In genomic region chr3:86563358-86563970, GRCh38 we compare ENCODE assay signal across 10 cellular contexts.
DNase-seq lines count a peak whose midpoint lies in the region; ATAC-seq, FAIRE-seq and TF ChIP-seq lines count a peak whose summit lies in the region.
"Had no signal": no experiment of that assay in that cellular context is flagged by ENCODE, and none has a peak within 500 bp of the region (broad histone marks: within the 10 kb centered on the region; RNA-seq: fewer than 3 reads in every experiment).

No MANE protein-coding gene starts in this region.

- H3K36me3 ChIP-seq in astrocyte (ENCODE audit: insufficient read depth, low read length) (no peaks in the 10 kb centered on the region), HepG2 (replicated peaks in 1 of 2; ENCODE audit: control insufficient read depth in 1 of 2, insufficient read depth in 2 of 2, low read length in 2 of 2) (no peaks in the 10 kb centered on the region), upper lobe of left lung (no peaks in the 10 kb centered on the region)
- H3K36me3 ChIP-seq: SJSA1 had no signal

- H3K9me3 Mint-ChIP-seq in astrocyte (ENCODE audit: unreplicated experiment) (no peaks in the 10 kb centered on the region), T-cell (peaks cover 2 to 5% (median 3%) of the 10 kb centered on the region in 3 donors)

- DNase-seq in Daoy (ENCODE audit: low read depth) (peak; percentile 1), HEK293T (ENCODE audit: extremely low spot score) (peak; percentile 17), NCI-H2029 (lab: John Stamatoyannopoulos, UW) (peak; percentile 42), astrocyte (ENCODE audit: low read depth) (peak; percentile 37), HepG2 (ENCODE audit: low spot score) (peak; percentile 34), T-cell (no peak), upper lobe of left lung (no peak)
- DNase-seq in stimulated activated CD4-positive, alpha-beta T cell treated with anti-CD3 and anti-CD28 coated beads, Interleukin-2, amount 100 ng/mL, for 24 hours: no peak

- CTCF ChIA-PET in HEK293T (lab: Yijun Ruan, JAX) (interaction anchor here (0.7 kb wide), 1 partner anchor 582 kb away, joined by 3 read pairs; no protein-coding TSS in a partner anchor), HepG2 (lab: Yijun Ruan, JAX; ENCODE audit: low intra/inter-chr PET ratio, low total read pairs) (interaction anchor here (1.5 kb wide), 1 partner anchor 742 kb away, joined by 9 read pairs; no protein-coding TSS in a partner anchor), T-cell (lab: Charles Lee) (no interaction called here)

- H3K9ac ChIP-seq in astrocyte (ENCODE audit: low read length) (no peak overlapping the region), HepG2 (ENCODE audit: insufficient read depth, low read depth, low read length) (no peak overlapping the region)

- peak; percentile 49; the same call in 2 of the 3 replicates for ATAC-seq in HepG2
- no peak for ATAC-seq in T-cell (replicated peaks in 1 of 4)
- ATAC-seq in upper lobe of left lung (ENCODE audit: low FRiP score in 2 of 2): no peak
- ATAC-seq: naive thymus-derived CD8-positive, alpha-beta T cell had no signal

- POLR2A ChIA-PET in HEK293T (lab: Yijun Ruan, JAX): no interaction called here
- POLR2A ChIA-PET in HepG2 (lab: Yijun Ruan, JAX): no interaction called here
- POLR2A ChIA-PET in T-cell (lab: Charles Lee): no interaction called here

- H3K9me3 ChIP-seq in astrocyte (ENCODE audit: insufficient read depth, low read depth, low read length) (no peaks in the 10 kb centered on the region), HepG2 (ENCODE audit: low read length) (no peaks in the 10 kb centered on the region), upper lobe of left lung (no peaks in the 10 kb centered on the region)
- H3K9me3 ChIP-seq: SJSA1 had no signal

- H3K27me3 Mint-ChIP-seq in astrocyte (ENCODE audit: low read depth, unreplicated experiment): no peaks in the 10 kb centered on the region
- H3K27me3 Mint-ChIP-seq in T-cell: no peaks in the 10 kb centered on the region
- H3K27me3 Mint-ChIP-seq: naive thymus-derived CD8-positive, alpha-beta T cell had no signal

- H3K4me3 Mint-ChIP-seq in astrocyte (ENCODE audit: unreplicated experiment) (no peak overlapping the region), T-cell (no peak overlapping the region)
- H3K4me3 Mint-ChIP-seq: naive thymus-derived CD8-positive, alpha-beta T cell had no signal

- FAIRE-seq in astrocyte (lab: Jason Lieb, UNC) (peak; percentile 39), HepG2 (lab: Jason Lieb, UNC) (peak; percentile 69)

- intact Hi-C loops in HepG2 (cut with micrococcal nuclease; ENCODE audit: unreplicated experiment): loop anchor here (1.0 kb wide), 1 partner anchor 742 kb away; no protein-coding TSS in a partner anchor

- H3K36me3 Mint-ChIP-seq in astrocyte (ENCODE audit: low read depth, unreplicated experiment) (no peaks in the 10 kb centered on the region), T-cell (no peaks in the 10 kb centered on the region)
- H3K36me3 Mint-ChIP-seq: naive thymus-derived CD8-positive, alpha-beta T cell had no signal

- H3K4me3 ChIP-seq in astrocyte (ENCODE audit: insufficient read depth, low read depth, low read length) (no peak overlapping the region), HepG2 (replicated peaks in 1 of 3; ENCODE audit: insufficient read depth in 1 of 3, low read depth in 2 of 3, low read length in 3 of 3) (no peak overlapping the region), upper lobe of left lung (no peak overlapping the region)
- H3K4me3 ChIP-seq: SJSA1 had no signal

- TF ChIP-seq CTCF in astrocyte (IDR thresholded peaks at IDR 0.05; ENCODE audit: insufficient read depth, low read depth, low read length): peak; percentile 59
- peak; percentile 53 for TF ChIP-seq CTCF in HepG2 (CRISPR knock-in tag; IDR thresholded peaks at IDR 0.05)
- peak in 2 of 6 experiments; percentile 13 to 32 for TF ChIP-seq CTCF in upper lobe of left lung (IDR thresholded peaks at IDR 0.05)

- 0% methylated on average over 2 of the region's 2 CpGs for WGBS in HepG2 (ENCODE audit: low lambda C conversion rate)
- WGBS in upper lobe of left lung, 2 donors: 22 to 23% methylated on average over 2 of the region's 2 CpGs

- TF ChIP-seq RAD21 in HepG2 (CRISPR knock-in tag; IDR thresholded peaks at IDR 0.05): no peak

- no peaks in the 10 kb centered on the region for H3K27me3 ChIP-seq in astrocyte (ENCODE audit: insufficient read depth, low read length)
- H3K27me3 ChIP-seq in HepG2 (ENCODE audit: control insufficient read depth in 1 of 2, insufficient read depth in 2 of 2, low read length in 2 of 2): no peaks in the 10 kb centered on the region; a peak in 1 of 5 replicates
- no peaks in the 10 kb centered on the region for H3K27me3 ChIP-seq in upper lobe of left lung
- H3K27me3 ChIP-seq: SJSA1 had no signal

- H4K20me1 ChIP-seq in astrocyte (ENCODE audit: insufficient read depth, low read length) (no peaks in the 10 kb centered on the region), HepG2 (ENCODE audit: insufficient read depth, low read length) (no peaks in the 10 kb centered on the region)

- in situ Hi-C loops in HepG2 (cut with HindIII; ENCODE audit: extremely low pct_ligation_motif_present, low pct_unique_long_range_greater_than_20kb): loop anchor here (10.0 kb wide), 1 partner anchor 739 kb away; no protein-coding TSS in a partner anchor

- TF ChIP-seq EP300 in HepG2 (IDR thresholded peaks at IDR 0.05; ENCODE audit: low read depth in 2 of 2, low read length in 2 of 2): no peak
- no peak for TF ChIP-seq EP300 in HepG2 (CRISPR knock-in tag; IDR thresholded peaks at IDR 0.05; ENCODE audit: borderline replicate concordance)
- TF ChIP-seq EP300 in upper lobe of left lung (IDR thresholded peaks at IDR 0.05): no peak

- TF ChIP-seq POLR2A in HepG2 (IDR thresholded peaks at IDR 0.05; ENCODE audit: insufficient read depth in 1 of 2, low read depth in 2 of 2, low read length in 2 of 2): no peak
- TF ChIP-seq POLR2A in upper lobe of left lung (IDR thresholded peaks at IDR 0.05): no peak

- H3K4me2 ChIP-seq in astrocyte (ENCODE audit: low read length): no peak overlapping the region
- H3K4me2 ChIP-seq in HepG2 (ENCODE audit: low read depth, low read length): no peak overlapping the region

- H3K27ac ChIP-seq in astrocyte (ENCODE audit: low read depth, low read length): no peak overlapping the region
- H3K27ac ChIP-seq in HepG2 (ENCODE audit: extremely low read length, insufficient read depth, low read length): no peak overlapping the region
- no peak overlapping the region for H3K27ac ChIP-seq in upper lobe of left lung
- H3K27ac ChIP-seq: SJSA1 had no signal

- H3K4me1 Mint-ChIP-seq in astrocyte (ENCODE audit: low read depth, unreplicated experiment): no peaks in the 10 kb centered on the region
- no peaks in the 10 kb centered on the region for H3K4me1 Mint-ChIP-seq in T-cell
- H3K4me1 Mint-ChIP-seq: naive thymus-derived CD8-positive, alpha-beta T cell had no signal

- H3K4me1 ChIP-seq in astrocyte (ENCODE audit: insufficient read depth, low read length) (no peaks in the 10 kb centered on the region), HepG2 (ENCODE audit: insufficient read depth, low read length) (no peaks in the 10 kb centered on the region), upper lobe of left lung (no peaks in the 10 kb centered on the region)
- H3K4me1 ChIP-seq: SJSA1 had no signal

- no TSS peak for BruUV-seq in HepG2 (replicated peaks; lab: Mats Ljungman, UMichigan)

- H3K27ac Mint-ChIP-seq in astrocyte (ENCODE audit: unreplicated experiment) (no peak overlapping the region), T-cell (no peak overlapping the region)
- H3K27ac Mint-ChIP-seq: naive thymus-derived CD8-positive, alpha-beta T cell had no signal

- H3K79me2 ChIP-seq in astrocyte (ENCODE audit: insufficient read depth, low read length) (no peaks in the 10 kb centered on the region), HepG2 (ENCODE audit: insufficient read depth, low read length) (no peaks in the 10 kb centered on the region)

- H2AFZ ChIP-seq in astrocyte (ENCODE audit: low read depth, low read length) (no peak overlapping the region), HepG2 (ENCODE audit: low read length) (no peak overlapping the region)

TF ChIP-seq in HEK293T, 16 proteins besides CTCF, POLR2A, EP300 and RAD21 (continues in another document):
- no peak for TF ChIP-seq BHLHE40 (IDR thresholded peaks at IDR 0.05; ENCODE audit: borderline replicate concordance)
- TF ChIP-seq FOXM1 (IDR thresholded peaks at IDR 0.05; ENCODE audit: borderline replicate concordance): no peak
- TF ChIP-seq FOXA1 (IDR thresholded peaks at IDR 0.05): no peak
- TF ChIP-seq NFRKB (IDR thresholded peaks at IDR 0.05): no peak
- no peak for TF ChIP-seq ARNT (IDR thresholded peaks at IDR 0.05)
- TF ChIP-seq TARDBP (IDR thresholded peaks at IDR 0.05): no peak
- TF ChIP-seq SUZ12 (IDR thresholded peaks at IDR 0.05): no peak
- TF ChIP-seq ZNF384 (IDR thresholded peaks at IDR 0.05): no peak
- TF ChIP-seq PKNOX1 (IDR thresholded peaks at IDR 0.05): no peak
- no peak for TF ChIP-seq ELF4 (IDR thresholded peaks at IDR 0.05)

TF ChIP-seq in HepG2, 621 proteins besides CTCF, POLR2A, EP300 and RAD21 (continues in another document):
- TF ChIP-seq STAG1 (CRISPR knock-in tag; IDR thresholded peaks at IDR 0.05): peak; percentile 57
- TF ChIP-seq FLYWCH1 (CRISPR knock-in tag; IDR thresholded peaks at IDR 0.05): no peak
- TF ChIP-seq ZNF737 (CRISPR knock-in tag; IDR thresholded peaks at IDR 0.05; ENCODE audit: borderline replicate concordance): no peak
- no peak for TF ChIP-seq DMAP1 (CRISPR knock-in tag; IDR thresholded peaks at IDR 0.05)

Comparison
In these comparisons a context has a peak if more than half of its experiments do, and no peak if none do; other contexts are left out.
1. DNase-seq: peak in Daoy (single experiment), HEK293T (single experiment), NCI-H2029 (single experiment), astrocyte (single experiment) and HepG2 (single experiment); none in stimulated activated CD4-positive, alpha-beta T cell treated with anti-CD3 and anti-CD28 coated beads, Interleukin-2, amount 100 ng/mL, for 24 hours (0 of 2), T-cell (0 of 34) and upper lobe of left lung (0 of 2).
2. CTCF ChIA-PET loops: an anchor here in HEK293T (0.7 kb wide) and HepG2 (1.5 kb wide); none called in T-cell.